14 cellular contexts compared by ENCODE assay signal in genomic region chr14:34222122-34222521, GRCh38.
DNase-seq lines count a peak whose midpoint lies in the region; ATAC-seq and TF ChIP-seq lines count a peak whose summit lies in the region.
"Had no signal": no experiment of that assay in that cellular context is flagged by ENCODE, and none has a peak within 500 bp of the region (broad histone marks: within the 10 kb centered on the region; RNA-seq: fewer than 3 reads in every experiment).

No MANE protein-coding gene starts in this region.

- CTCF ChIA-PET in PC-3 (lab: Charles Lee) = no interaction called here

- no peak overlapping the region for H3K4me3 ChIP-seq in PC-3 (ENCODE audit: low read length)
- no peak overlapping the region for H3K4me3 ChIP-seq in mucosa of descending colon
- peak overlapping the region in 1 of 4 donors; percentile 3 for H3K4me3 ChIP-seq in stomach
- H3K4me3 ChIP-seq in adrenal gland = no peak overlapping the region
- H3K4me3 ChIP-seq: BLaER1, GM23248 had no signal

- WGBS in stomach, 5 donors = 15 to 23% (median 20%) methylated on average over 3 of the region's 3 CpGs
- 66 to 75% (median 69%) methylated on average over 3 of the region's 3 CpGs for WGBS in adrenal gland, 4 donors

- H3K36me3 ChIP-seq in PC-3 (ENCODE audit: low read depth, low read length) = no peaks in the 10 kb centered on the region
- H3K36me3 ChIP-seq in mucosa of descending colon (ENCODE audit: low read depth) = no peaks in the 10 kb centered on the region
- no peaks in the 10 kb centered on the region for H3K36me3 ChIP-seq in stomach
- no peaks in the 10 kb centered on the region for H3K36me3 ChIP-seq in adrenal gland (replicated peaks in 1 of 2)
- H3K36me3 ChIP-seq: BLaER1 had no signal

- H3K27me3 ChIP-seq in PC-3 (ENCODE audit: low read length) (no peaks in the 10 kb centered on the region), stomach (no peaks in the 10 kb centered on the region), adrenal gland (peaks cover 6% of the 10 kb centered on the region)
- H3K27me3 ChIP-seq: BLaER1 had no signal

- H3K4me2 ChIP-seq in PC-3 (ENCODE audit: low read length) = peak overlapping the region; percentile 19; the same call in 1 of the 2 replicates
- H3K4me2 ChIP-seq: BLaER1, KMS-11 had no signal

- TF ChIP-seq POLR2A in stomach (IDR thresholded peaks at IDR 0.05) (no peak), adrenal gland (IDR thresholded peaks at IDR 0.05) (no peak)

- DNase-seq in PC-3 (peak; percentile 61), mucosa of descending colon (no peak), stomach (no peak), NCI-H748 (lab: John Stamatoyannopoulos, UW; ENCODE audit: unreplicated experiment) (no peak), GF-D8 (lab: John Stamatoyannopoulos, UW) (no peak), adrenal gland (no peak)
- DNase-seq: CD8-positive, alpha-beta T cell; DMS79; GDM1; GM23248; HCEC 1CT had no signal

- TF ChIP-seq CTCF in C4-2B (conservative IDR thresholded peaks at IDR 0.05) (no peak), PC-3 (conservative IDR thresholded peaks at IDR 0.05; ENCODE audit: low read depth, low read length) (no peak), mucosa of descending colon (IDR thresholded peaks at IDR 0.05) (no peak), stomach (IDR thresholded peaks at IDR 0.05) (no peak), adrenal gland (IDR thresholded peaks at IDR 0.05) (no peak)

- BruUV-seq in PC-3 (replicated peaks; lab: Mats Ljungman, UMichigan) = no TSS peak

- H4K20me1 ChIP-seq in PC-3 (ENCODE audit: low read length) = no peaks in the 10 kb centered on the region
- H4K20me1 ChIP-seq: BLaER1 had no signal

- no peaks in the 10 kb centered on the region for H3K79me2 ChIP-seq in PC-3 (ENCODE audit: low read length)

- H3K9me2 ChIP-seq in PC-3 (replicated peaks; ENCODE audit: low read length) = no peaks in the 10 kb centered on the region

- intact Hi-C loops in PC-3 (cut with micrococcal nuclease) (no loop called here), mucosa of descending colon (cut with DNase I, micrococcal nuclease) (loop anchor here in 1 of 2 donors (10.0 kb wide), 1 partner anchor 377 kb away; no protein-coding TSS in a partner anchor), stomach (cut with DNase I; ENCODE audit: low total_unique reads) (no loop called here), adrenal gland (cut with DNase I) (no loop called here)

- no peaks in the 10 kb centered on the region for H3F3A ChIP-seq in PC-3 (ENCODE audit: low read length, unreplicated experiment)

- H2AFZ ChIP-seq in PC-3 (ENCODE audit: low read length) = no peak overlapping the region
- H2AFZ ChIP-seq: GM23248 had no signal

- POLR2A ChIA-PET in PC-3 (lab: Charles Lee; ENCODE audit: unreplicated experiment) = interaction anchor here (0.6 to 0.7 kb wide), 2 partner anchors 77 to 324 kb away, joined by 4 to 33 read pairs; no protein-coding TSS in a partner anchor

- ATAC-seq in PC-3 = peak; percentile 29
- peak; percentile 57 for ATAC-seq in mucosa of descending colon
- ATAC-seq: CD8-positive, alpha-beta T cell had no signal

- no peak overlapping the region for H3K9ac ChIP-seq in PC-3 (ENCODE audit: low read length)
- H3K9ac ChIP-seq: BLaER1, GM23248, KMS-11 had no signal

- H3K27ac ChIP-seq in C4-2B (peak overlapping the region; percentile 31), PC-3 (ENCODE audit: low read length) (no peak overlapping the region), stomach (peak overlapping the region in 4 of 5 donors; percentile 22 to 77 (median 66)), adrenal gland (no peak overlapping the region)
- H3K27ac ChIP-seq: BLaER1, GM23248, KMS-11 had no signal

- H3K9me3 ChIP-seq in PC-3 (ENCODE audit: low read length) = no peaks in the 10 kb centered on the region
- no peaks in the 10 kb centered on the region for H3K9me3 ChIP-seq in mucosa of descending colon
- no peaks in the 10 kb centered on the region for H3K9me3 ChIP-seq in stomach
- no peaks in the 10 kb centered on the region for H3K9me3 ChIP-seq in adrenal gland (replicated peaks in 1 of 3)
- H3K9me3 ChIP-seq: BLaER1 had no signal

- TF ChIP-seq EP300 in stomach (IDR thresholded peaks at IDR 0.05) = no peak

- H3K4me1 ChIP-seq in PC-3 (ENCODE audit: insufficient read depth, low read length) = peaks cover 27% of the 10 kb centered on the region
- peaks cover 9% of the 10 kb centered on the region for H3K4me1 ChIP-seq in mucosa of descending colon (ENCODE audit: low read depth)
- peaks cover 14 to 38% (median 19%) of the 10 kb centered on the region in 4 donors for H3K4me1 ChIP-seq in stomach
- H3K4me1 ChIP-seq in adrenal gland (replicated peaks in 1 of 2) = no peaks in the 10 kb centered on the region
- H3K4me1 ChIP-seq: BLaER1 had no signal

Comparison
In these comparisons a context has a peak if more than half of its experiments do, and no peak if none do; other contexts are left out.
1. H3K27ac ChIP-seq: peak in C4-2B (single experiment) and stomach (4 of 5); none in PC-3 (single experiment) and adrenal gland (0 of 5).